36 cellular contexts compared by ENCODE assay signal in genomic region chr3:174153875-174154274, GRCh38.
DNase-seq lines count a peak whose midpoint lies in the region; ATAC-seq, FAIRE-seq and TF ChIP-seq lines count a peak whose summit lies in the region.
"Had no signal": no experiment of that assay in that cellular context is flagged by ENCODE, and none has a peak within 500 bp of the region (broad histone marks: within the 10 kb centered on the region; RNA-seq: fewer than 3 reads in every experiment).

No MANE protein-coding gene starts in this region.

- H3K27me3 Mint-ChIP-seq in HFFc6 (ENCODE audit: insufficient read depth), result no peaks in the 10 kb centered on the region
- no peaks in the 10 kb centered on the region for H3K27me3 Mint-ChIP-seq in astrocyte (ENCODE audit: low read depth, unreplicated experiment)
- H3K27me3 Mint-ChIP-seq in MCF 10A (ENCODE audit: insufficient read depth, unreplicated experiment), result no peaks in the 10 kb centered on the region
- H3K27me3 Mint-ChIP-seq: activated naive CD4-positive, alpha-beta T cell treated with anti-CD3 and anti-CD28 coated beads, Interleukin-2, amount 50 U/mL, for 24 hours; B cell; CD4-positive, alpha-beta memory T cell; effector memory CD8-positive, alpha-beta T cell; IgD-negative memory B cell; natural killer cell treated with Interleukin-12 subunit alpha and Interleukin-12 subunit beta and Interleukin-15 and Interleukin-18, amount 100 ng/mL, for 72 hours; stimulated activated memory B cell treated with anti-CD40 and anti-IgM and Interleukin-4, amounts not matched to agents 10 μg/mL and 1 μg/mL and 100 μg/mL, for 72 hours; T-cell had no signal

- TF ChIP-seq CTCF in AG10803 (conservative IDR thresholded peaks at IDR 0.05; ENCODE audit: low read length) (no peak), HFFc6 (IDR thresholded peaks at IDR 0.05) (no peak), astrocyte (IDR thresholded peaks at IDR 0.05; ENCODE audit: insufficient read depth, low read depth, low read length) (no peak), fibroblast of the aortic adventitia (IDR thresholded peaks at IDR 0.05; ENCODE audit: insufficient read depth, low read length) (no peak), MCF 10A (IDR thresholded peaks at IDR 0.05; ENCODE audit: unreplicated experiment) (no peak)

- H4K20me1 ChIP-seq in astrocyte (ENCODE audit: insufficient read depth, low read length), result no peaks in the 10 kb centered on the region

- H2AFZ ChIP-seq in astrocyte (ENCODE audit: low read depth, low read length), result no peak overlapping the region

- H3K27ac ChIP-seq in astrocyte (ENCODE audit: low read depth, low read length), result no peak overlapping the region
- H3K27ac ChIP-seq: SJCRH30, upper lobe of left lung had no signal

- FAIRE-seq in astrocyte (lab: Jason Lieb, UNC), result no peak
- FAIRE-seq: D721Med, GM12892 had no signal

- no peaks in the 10 kb centered on the region for H3K9me3 Mint-ChIP-seq in HFFc6
- H3K9me3 Mint-ChIP-seq in astrocyte (ENCODE audit: unreplicated experiment), result no peaks in the 10 kb centered on the region
- H3K9me3 Mint-ChIP-seq in MCF 10A (ENCODE audit: unreplicated experiment), result no peaks in the 10 kb centered on the region
- H3K9me3 Mint-ChIP-seq: IgD-negative memory B cell had no signal

- H3K79me2 ChIP-seq in astrocyte (ENCODE audit: insufficient read depth, low read length), result no peaks in the 10 kb centered on the region

- intact Hi-C loops in MCF 10A (cut with micrococcal nuclease), result no loop called here

- no TSS peak for BruUV-seq in MCF 10A (replicated peaks; lab: Mats Ljungman, UMichigan)

- no peak overlapping the region for H3K27ac Mint-ChIP-seq in HFFc6
- no peak overlapping the region for H3K27ac Mint-ChIP-seq in astrocyte (ENCODE audit: unreplicated experiment)
- H3K27ac Mint-ChIP-seq in MCF 10A (ENCODE audit: low read depth, unreplicated experiment), result no peak overlapping the region
- H3K27ac Mint-ChIP-seq: activated naive CD4-positive, alpha-beta T cell treated with anti-CD3 and anti-CD28 coated beads, Interleukin-2, amount 50 U/mL, for 24 hours; B cell; CD4-positive, alpha-beta memory T cell; effector memory CD8-positive, alpha-beta T cell; IgD-negative memory B cell; natural killer cell treated with Interleukin-12 subunit alpha and Interleukin-12 subunit beta and Interleukin-15 and Interleukin-18, amount 100 ng/mL, for 72 hours; stimulated activated memory B cell treated with anti-CD40 and anti-IgM and Interleukin-4, amounts not matched to agents 10 μg/mL and 1 μg/mL and 100 μg/mL, for 72 hours; T-cell had no signal

- H3K36me3 Mint-ChIP-seq in HFFc6 (ENCODE audit: low read depth) (no peaks in the 10 kb centered on the region), astrocyte (ENCODE audit: low read depth, unreplicated experiment) (no peaks in the 10 kb centered on the region), MCF 10A (ENCODE audit: insufficient read depth, unreplicated experiment) (no peaks in the 10 kb centered on the region)
- H3K36me3 Mint-ChIP-seq: activated naive CD4-positive, alpha-beta T cell treated with anti-CD3 and anti-CD28 coated beads, Interleukin-2, amount 50 U/mL, for 24 hours; CD4-positive, alpha-beta memory T cell; IgD-negative memory B cell; natural killer cell treated with Interleukin-12 subunit alpha and Interleukin-12 subunit beta and Interleukin-15 and Interleukin-18, amount 100 ng/mL, for 72 hours; stimulated activated memory B cell treated with anti-CD40 and anti-IgM and Interleukin-4, amounts not matched to agents 10 μg/mL and 1 μg/mL and 100 μg/mL, for 72 hours; T-cell had no signal

- H3K4me1 ChIP-seq in astrocyte (ENCODE audit: insufficient read depth, low read length), result no peaks in the 10 kb centered on the region
- H3K4me1 ChIP-seq: SJCRH30, upper lobe of left lung had no signal

- DNase-seq in AG10803 (ENCODE audit: low read depth) (peak; percentile 77), HFFc6 (peak; percentile 6), astrocyte (ENCODE audit: low read depth) (peak; percentile 61), fibroblast of the aortic adventitia (ENCODE audit: low read depth) (peak; percentile 22), MCF 10A (ENCODE audit: unreplicated experiment) (no peak), NCI-H128 (lab: John Stamatoyannopoulos, UW; ENCODE audit: unreplicated experiment) (no peak)
- DNase-seq in activated T-cell treated with anti-CD3 and anti-CD28 coated beads, Interleukin-2, amount 50 U/mL, for 1 hour, result no peak
- DNase-seq: activated CD4-positive, alpha-beta T cell treated with anti-CD3 and anti-CD28 coated beads for 48 hours; activated CD8-positive, alpha-beta memory T cell treated with anti-CD3 and anti-CD28 coated beads for 24 hours; activated T-cell treated with anti-CD3 and anti-CD28 coated beads for 4 hours; aorta; CD4-positive, alpha-beta memory T cell; central memory CD4-positive, alpha-beta T cell; cortex of kidney; DND-41; effector memory CD8-positive, alpha-beta T cell; hippocampal formation; NCI-H1092; NCI-H187; NCI-H2171 treated with DMSO at 0.1 percent for 48 hours; NCI-H510A; occipital lobe; RPMI8226; SJCRH30; T-cell; upper lobe of left lung had no signal

- no peaks in the 10 kb centered on the region for H3K27me3 ChIP-seq in astrocyte (ENCODE audit: insufficient read depth, low read length)
- H3K27me3 ChIP-seq: SJCRH30, upper lobe of left lung had no signal

- H3K4me3 Mint-ChIP-seq in HFFc6 (no peak overlapping the region), astrocyte (ENCODE audit: unreplicated experiment) (no peak overlapping the region), MCF 10A (ENCODE audit: unreplicated experiment) (no peak overlapping the region)
- H3K4me3 Mint-ChIP-seq: activated naive CD4-positive, alpha-beta T cell treated with anti-CD3 and anti-CD28 coated beads, Interleukin-2, amount 50 U/mL, for 24 hours; B cell; CD4-positive, alpha-beta memory T cell; effector memory CD8-positive, alpha-beta T cell; IgD-negative memory B cell; natural killer cell treated with Interleukin-12 subunit alpha and Interleukin-12 subunit beta and Interleukin-15 and Interleukin-18, amount 100 ng/mL, for 72 hours; stimulated activated memory B cell treated with anti-CD40 and anti-IgM and Interleukin-4, amounts not matched to agents 10 μg/mL and 1 μg/mL and 100 μg/mL, for 72 hours; T-cell had no signal

- H3K9ac ChIP-seq in astrocyte (ENCODE audit: low read length), result no peak overlapping the region

- CTCF ChIA-PET in MCF 10A (lab: Yijun Ruan, JAX), result no interaction called here

- no peak for ATAC-seq in GM18519 (IDR thresholded peaks at IDR 0.05; ENCODE audit: low FRiP score, unreplicated experiment)
- ATAC-seq: effector memory CD8-positive, alpha-beta T cell; HCT116; natural killer cell treated with Interleukin-12 subunit alpha and Interleukin-12 subunit beta and Interleukin-15 and Interleukin-18, amount 100 ng/mL, for 72 hours; stimulated activated memory B cell treated with anti-CD40 and anti-IgM and Interleukin-4, amounts not matched to agents 10 μg/mL and 1 μg/mL and 100 μg/mL, for 72 hours; T-cell had no signal

- H3K4me2 ChIP-seq in astrocyte (ENCODE audit: low read length), result no peak overlapping the region

- POLR2A ChIA-PET in MCF 10A (lab: Yijun Ruan, JAX), result no interaction called here

- H3K4me1 Mint-ChIP-seq in HFFc6 (ENCODE audit: low read depth) (peaks cover 23% of the 10 kb centered on the region), astrocyte (ENCODE audit: low read depth, unreplicated experiment) (peaks cover 2% of the 10 kb centered on the region), MCF 10A (ENCODE audit: insufficient read depth, unreplicated experiment) (no peaks in the 10 kb centered on the region)
- H3K4me1 Mint-ChIP-seq: activated naive CD4-positive, alpha-beta T cell treated with anti-CD3 and anti-CD28 coated beads, Interleukin-2, amount 50 U/mL, for 24 hours; B cell; CD4-positive, alpha-beta memory T cell; IgD-negative memory B cell; stimulated activated memory B cell treated with anti-CD40 and anti-IgM and Interleukin-4, amounts not matched to agents 10 μg/mL and 1 μg/mL and 100 μg/mL, for 72 hours; T-cell had no signal

- no peaks in the 10 kb centered on the region for H3K36me3 ChIP-seq in astrocyte (ENCODE audit: insufficient read depth, low read length)
- H3K36me3 ChIP-seq: SJCRH30, upper lobe of left lung had no signal

- H3K9me3 ChIP-seq in astrocyte (ENCODE audit: insufficient read depth, low read depth, low read length), result no peaks in the 10 kb centered on the region
- H3K9me3 ChIP-seq: SJCRH30, upper lobe of left lung had no signal

- H3K4me3 ChIP-seq in AG10803 (ENCODE audit: low read length), result no peak overlapping the region
- no peak overlapping the region for H3K4me3 ChIP-seq in astrocyte (ENCODE audit: insufficient read depth, low read depth, low read length)
- H3K4me3 ChIP-seq in fibroblast of the aortic adventitia (ENCODE audit: low read depth, low read length), result no peak overlapping the region
- H3K4me3 ChIP-seq: lung, SJCRH30, upper lobe of left lung had no signal

Comparison
In these comparisons a context has a peak if more than half of its experiments do, and no peak if none do; other contexts are left out.
1. DNase-seq: peak in AG10803 (single experiment), HFFc6 (single experiment), astrocyte (single experiment) and fibroblast of the aortic adventitia (single experiment); none in activated T-cell treated with anti-CD3 and anti-CD28 coated beads, Interleukin-2, amount 50 U/mL, for 1 hour (single experiment), MCF 10A (single experiment) and NCI-H128 (single experiment).